9 cellular contexts compared by ENCODE assay signal in the genomic region with DNA sequence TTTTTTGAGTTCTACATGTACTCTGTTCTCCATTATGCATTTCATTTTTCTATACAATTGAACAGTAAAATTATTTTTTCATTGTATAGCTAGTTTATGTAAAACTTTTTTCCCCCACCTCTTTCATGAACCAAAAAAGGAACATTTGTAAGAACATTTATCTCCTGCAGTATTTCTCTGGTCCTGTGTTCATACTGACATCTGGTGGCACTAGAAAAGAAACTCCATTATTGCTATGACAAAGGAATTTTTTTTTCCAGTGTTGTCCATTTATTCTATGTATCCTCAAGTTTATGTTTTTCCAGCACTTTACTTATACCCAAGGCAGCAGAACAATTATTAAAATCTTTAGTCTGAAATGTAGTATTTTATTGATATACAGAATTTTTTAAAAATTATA. TPM values are rescaled to one million over a fixed set of nuclear protein-coding genes. Genes with fewer than 3 reads are reported as not detected.
A peak's percentile ranks its signal among the peaks of the same experiment; 100 is the strongest.
DNase-seq lines count a peak whose midpoint lies in the region; ATAC-seq and TF ChIP-seq lines count a peak whose summit lies in the region.
"Had no signal": no experiment of that assay in that cellular context is flagged by ENCODE, and none has a peak within 500 bp of the region (broad histone marks: within the 10 kb centered on the region; RNA-seq: fewer than 3 reads in every experiment).

No MANE protein-coding gene starts in this region.

- in situ Hi-C loops in T47D (cut with HindIII; ENCODE audit: low pct_unique_long_range_greater_than_20kb, low sequenced_read_pairs) = no loop called here

- H3K9me3 Mint-ChIP-seq in neural crest cell = no peaks in the 10 kb centered on the region
- H3K9me3 Mint-ChIP-seq: dendritic cell treated with granulocyte-macrophage colony-stimulating factor and Interleukin-4, amounts not matched to agents 40 ng/mL and 50 ng/mL, for 4 days had no signal

- no peak for ATAC-seq in HG03439 (IDR thresholded peaks at IDR 0.05; ENCODE audit: unreplicated experiment)

- no peak overlapping the region for H3K4me3 Mint-ChIP-seq in neural crest cell
- H3K4me3 Mint-ChIP-seq: dendritic cell treated with granulocyte-macrophage colony-stimulating factor and Interleukin-4, amounts not matched to agents 40 ng/mL and 50 ng/mL, for 4 days had no signal

- H3K36me3 Mint-ChIP-seq in neural crest cell (ENCODE audit: low read depth) = peaks cover 14% of the 10 kb centered on the region

- H3K27ac Mint-ChIP-seq in neural crest cell (ENCODE audit: unreplicated experiment) = no peak overlapping the region
- H3K27ac Mint-ChIP-seq: dendritic cell treated with granulocyte-macrophage colony-stimulating factor and Interleukin-4, amounts not matched to agents 40 ng/mL and 50 ng/mL, for 4 days had no signal

- no peaks in the 10 kb centered on the region for H3K27me3 Mint-ChIP-seq in neural crest cell (ENCODE audit: low read depth)
- H3K27me3 Mint-ChIP-seq: dendritic cell treated with granulocyte-macrophage colony-stimulating factor and Interleukin-4, amounts not matched to agents 40 ng/mL and 50 ng/mL, for 4 days had no signal

- DNase-seq in GM03348 (ENCODE audit: low spot score) (peak; percentile 43), NCI-H146 (lab: John Stamatoyannopoulos, UW) (peak; percentile 29), T47D (ENCODE audit: low read depth in 1 of 2, low spot score in 1 of 2) (peak; percentile 3 to 48), neural crest cell (ENCODE audit: low read depth, low spot score) (no peak), HPDE6-E6E7 (ENCODE audit: extremely low spot score) (no peak), mesenteric fat pad (ENCODE audit: low spot score) (no peak)
- no peak for DNase-seq in activated CD4-positive, alpha-beta T cell treated with anti-CD3 and anti-CD28 coated beads, Interleukin-2, amount 50 U/mL, for 48 hours

- peaks cover 24% of the 10 kb centered on the region for H3K4me1 Mint-ChIP-seq in neural crest cell

- TF ChIP-seq CTCF in neural crest cell (conservative IDR thresholded peaks at IDR 0.05) = peak; percentile 70

RNA-seq across cellular contexts. Expression of gene CHAC2, which starts 27.4 kb away (rescaled TPM):
- total RNA-seq in neural crest cell (7.8 and 7.9 TPM in 2 replicates), mesenteric fat pad (7.1 TPM)

RNA-seq across cellular contexts. Expression of gene ASB3, which starts 46.6 kb away (rescaled TPM):
- total RNA-seq in neural crest cell = 32.9 and 36.8 TPM in 2 replicates
- total RNA-seq in mesenteric fat pad = 7.5 TPM

RNA-seq across cellular contexts. Expression of gene ERLEC1, which starts 46.7 kb away (rescaled TPM):
- total RNA-seq in neural crest cell (22.2 and 23.1 TPM in 2 replicates), mesenteric fat pad (34.2 TPM)

Comparison
In these comparisons a context has a peak if more than half of its experiments do, and no peak if none do; other contexts are left out.
1. DNase-seq: peak in GM03348 (single experiment), NCI-H146 (single experiment) and T47D (2 of 2); none in neural crest cell (single experiment), HPDE6-E6E7 (single experiment), activated CD4-positive, alpha-beta T cell treated with anti-CD3 and anti-CD28 coated beads, Interleukin-2, amount 50 U/mL, for 48 hours (0 of 2) and mesenteric fat pad (single experiment).